9 cellular contexts compared by ENCODE assay signal in the genomic region with DNA sequence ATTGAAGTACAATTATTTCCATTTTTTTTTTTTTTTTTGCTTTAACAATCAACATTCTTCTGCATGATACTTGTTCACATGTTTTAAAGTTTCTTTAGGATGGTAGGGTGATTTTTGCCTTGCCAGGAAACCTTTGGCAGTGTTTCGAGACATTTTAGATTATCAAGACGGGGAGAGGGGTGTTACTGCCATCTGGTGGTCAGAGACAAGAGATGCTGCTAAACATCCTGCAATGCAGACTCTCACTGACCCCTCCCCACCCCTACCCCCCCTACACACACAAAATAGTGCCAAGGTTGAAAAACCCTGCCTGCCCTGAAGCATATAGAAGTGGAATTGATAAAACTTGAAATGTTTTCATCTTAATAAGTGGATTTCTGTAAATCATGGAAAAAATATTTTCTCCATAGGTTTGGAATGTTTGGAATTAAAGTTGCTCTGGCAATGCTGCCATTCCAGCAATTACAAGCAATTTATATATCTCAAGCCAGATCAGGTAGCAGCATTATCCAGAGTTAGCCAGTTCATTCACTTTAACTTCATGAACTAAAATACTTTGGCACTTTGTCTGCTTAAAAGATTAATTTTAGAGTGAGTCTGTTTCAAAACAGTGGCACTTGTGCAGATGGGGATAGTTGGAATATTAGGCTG.
DNase-seq lines count a peak whose midpoint lies in the region; ATAC-seq, FAIRE-seq and TF ChIP-seq lines count a peak whose summit lies in the region.
"Had no signal": no experiment of that assay in that cellular context is flagged by ENCODE, and none has a peak within 500 bp of the region (broad histone marks: within the 10 kb centered on the region; RNA-seq: fewer than 3 reads in every experiment).

No MANE protein-coding gene starts in this region.

- H3K9me3 ChIP-seq in Karpas-422 (ENCODE audit: low read length) (no peaks in the 10 kb centered on the region), astrocyte (ENCODE audit: insufficient read depth, low read depth, low read length) (no peaks in the 10 kb centered on the region), smooth muscle cell (replicated peaks; ENCODE audit: low read depth) (no peaks in the 10 kb centered on the region)

- H3K4me1 ChIP-seq in Karpas-422 (ENCODE audit: low read length) (peaks cover 20% of the 10 kb centered on the region), astrocyte (ENCODE audit: insufficient read depth, low read length) (no peaks in the 10 kb centered on the region), smooth muscle cell (ENCODE audit: low read depth) (no peaks in the 10 kb centered on the region)

- H4K20me1 ChIP-seq in Karpas-422 (ENCODE audit: insufficient read depth, low read depth, low read length): no peaks in the 10 kb centered on the region
- H4K20me1 ChIP-seq in astrocyte (ENCODE audit: insufficient read depth, low read length): no peaks in the 10 kb centered on the region
- peaks cover 4% of the 10 kb centered on the region for H4K20me1 ChIP-seq in smooth muscle cell (ENCODE audit: low read depth)

- H3K36me3 ChIP-seq in Karpas-422 (ENCODE audit: insufficient read depth, low read length): 0 out of 2 replicates have a peak, but pooled peaks cover 8% of the 10 kb centered on the region
- no peaks in the 10 kb centered on the region for H3K36me3 ChIP-seq in astrocyte (ENCODE audit: insufficient read depth, low read length)
- H3K36me3 ChIP-seq in smooth muscle cell (ENCODE audit: low read depth): no peaks in the 10 kb centered on the region

- H3K4me1 Mint-ChIP-seq in astrocyte (ENCODE audit: low read depth, unreplicated experiment): no peaks in the 10 kb centered on the region

- no peak overlapping the region for H3K27ac Mint-ChIP-seq in astrocyte (ENCODE audit: unreplicated experiment)
- H3K27ac Mint-ChIP-seq: activated naive CD4-positive, alpha-beta T cell treated with anti-CD3 and anti-CD28 coated beads, Interleukin-2, amount 50 U/mL, for 72 hours had no signal

- H3F3A ChIP-seq in smooth muscle cell (ENCODE audit: low read depth): no peaks in the 10 kb centered on the region

- H3K4me3 Mint-ChIP-seq in astrocyte (ENCODE audit: unreplicated experiment): no peak overlapping the region

- H3K4me3 ChIP-seq in Karpas-422 (ENCODE audit: low read length) (no peak overlapping the region), astrocyte (ENCODE audit: insufficient read depth, low read depth, low read length) (no peak overlapping the region), smooth muscle cell (no peak overlapping the region)

- DNase-seq in DMS153 treated with DMSO at 0.1 percent for 48 hours (lab: John Stamatoyannopoulos, UW; ENCODE audit: unreplicated experiment): peak; percentile 17
- peak; percentile 56 for DNase-seq in GM20000 (ENCODE audit: low spot score)
- peak; percentile 82 for DNase-seq in Karpas-422
- DNase-seq in RWPE1 (ENCODE audit: low spot score): peak; percentile 73
- DNase-seq in astrocyte (ENCODE audit: low read depth): peak; percentile 26
- DNase-seq in hepatic stellate cell (ENCODE audit: low spot score): peak; percentile 42
- DNase-seq in smooth muscle cell (lab: John Stamatoyannopoulos, UW; ENCODE audit: unreplicated experiment): no peak

- ATAC-seq in GM21423 (IDR thresholded peaks at IDR 0.05; ENCODE audit: unreplicated experiment): no peak
- ATAC-seq: activated naive CD4-positive, alpha-beta T cell treated with anti-CD3 and anti-CD28 coated beads, Interleukin-2, amount 50 U/mL, for 72 hours had no signal

- H3K9me2 ChIP-seq in Karpas-422 (replicated peaks; ENCODE audit: insufficient read depth, low read length): no peaks in the 10 kb centered on the region

- H3K27me3 ChIP-seq in Karpas-422 (ENCODE audit: low read length): no peaks in the 10 kb centered on the region
- no peaks in the 10 kb centered on the region for H3K27me3 ChIP-seq in astrocyte (ENCODE audit: insufficient read depth, low read length)
- H3K27me3 ChIP-seq in smooth muscle cell (ENCODE audit: low read depth): no peaks in the 10 kb centered on the region

- TF ChIP-seq CTCF in GM20000 (IDR thresholded peaks at IDR 0.05; ENCODE audit: extremely low read depth, missing control alignments) (peak; percentile 41), RWPE1 (conservative IDR thresholded peaks at IDR 0.05; ENCODE audit: low read depth) (peak; percentile 93), astrocyte (IDR thresholded peaks at IDR 0.05; ENCODE audit: insufficient read depth, low read depth, low read length) (peak; percentile 53), smooth muscle cell (IDR thresholded peaks at IDR 0.05; ENCODE audit: borderline replicate concordance, insufficient read depth, poor library complexity, severe bottlenecking) (peak; percentile 79)

- H2AFZ ChIP-seq in Karpas-422 (ENCODE audit: low read length): no peak overlapping the region
- no peak overlapping the region for H2AFZ ChIP-seq in astrocyte (ENCODE audit: low read depth, low read length)
- no peak overlapping the region for H2AFZ ChIP-seq in smooth muscle cell (ENCODE audit: low read depth)

- H3K36me3 Mint-ChIP-seq in astrocyte (ENCODE audit: low read depth, unreplicated experiment): no peaks in the 10 kb centered on the region

- peak; percentile 32 for FAIRE-seq in astrocyte (lab: Jason Lieb, UNC)

- H3K27ac ChIP-seq in Karpas-422 (ENCODE audit: low read length) (no peak overlapping the region), RWPE1 (no peak overlapping the region), astrocyte (ENCODE audit: low read depth, low read length) (no peak overlapping the region), smooth muscle cell (ENCODE audit: low read depth) (no peak overlapping the region)

- H3K9ac ChIP-seq in Karpas-422 (ENCODE audit: low read length) (no peak overlapping the region), astrocyte (ENCODE audit: low read length) (no peak overlapping the region), smooth muscle cell (ENCODE audit: low read depth) (no peak overlapping the region)

- no peaks in the 10 kb centered on the region for H3K9me3 Mint-ChIP-seq in astrocyte (ENCODE audit: unreplicated experiment)
- H3K9me3 Mint-ChIP-seq: activated naive CD4-positive, alpha-beta T cell treated with anti-CD3 and anti-CD28 coated beads, Interleukin-2, amount 50 U/mL, for 72 hours had no signal

- H3K79me2 ChIP-seq in Karpas-422 (ENCODE audit: low read length) (peaks cover 53% of the 10 kb centered on the region), astrocyte (ENCODE audit: insufficient read depth, low read length) (no peaks in the 10 kb centered on the region), smooth muscle cell (ENCODE audit: low read depth) (no peaks in the 10 kb centered on the region)

- WGBS in smooth muscle cell (ENCODE audit: low lambda C conversion rate): 8% methylated on average over 2 of the region's 2 CpGs

- POLR2A ChIA-PET in RWPE1 (lab: Yijun Ruan, JAX; ENCODE audit: low non-redundant PET): no interaction called here

- H3K27me3 Mint-ChIP-seq in astrocyte (ENCODE audit: low read depth, unreplicated experiment): no peaks in the 10 kb centered on the region

- CTCF ChIA-PET in RWPE1 (lab: Yijun Ruan, JAX): interaction anchor here (0.6 to 1.0 kb wide), 10 partner anchors 12 to 1107 kb away, joined by 3 to 11 read pairs (median 3); no protein-coding TSS in a partner anchor

- no peak overlapping the region for H3K4me2 ChIP-seq in Karpas-422 (ENCODE audit: low read depth, low read length, poor library complexity, severe bottlenecking)
- H3K4me2 ChIP-seq in astrocyte (ENCODE audit: low read length): no peak overlapping the region
- H3K4me2 ChIP-seq in smooth muscle cell: no peak overlapping the region

Comparison
In these comparisons a context has a peak if more than half of its experiments do, and no peak if none do; other contexts are left out.
1. CTCF ChIP-seq: peak in every context shown above with its lines; median percentile 93 in RWPE1; 79 in smooth muscle cell; 53 in astrocyte; 41 in GM20000.